Comparison of ENCODE assay signal across 10 cellular contexts in genomic region chr10:43879162-43879561, GRCh38.
"Had no signal": no experiment of that assay in that cellular context is flagged by ENCODE, and none has a peak within 500 bp of the region (broad histone marks: within the 10 kb centered on the region; RNA-seq: fewer than 3 reads in every experiment).

No MANE protein-coding gene starts in this region.

- DNase-seq: activated CD4-positive, alpha-beta T cell treated with anti-CD3 and anti-CD28 coated beads for 48 hours; activated T-cell treated with anti-CD3 and anti-CD28 coated beads for 4 hours; amniotic stem cell; effector memory CD8-positive, alpha-beta T cell; left cardiac atrium; nephron progenitor cell; stimulated activated CD4-positive, alpha-beta T cell treated with anti-CD3 and anti-CD28 coated beads, Interleukin-2, amount 100 ng/mL, for 24 hours; stimulated activated naive B cell treated with anti-CD40 and anti-IgM and Interleukin-4, amounts not matched to agents 10 μg/mL and 1 μg/mL and 100 μg/mL, for 72 hours had no signal

- H3K27ac ChIP-seq: epithelial cell of prostate had no signal

- ATAC-seq: activated naive CD4-positive, alpha-beta T cell treated with anti-CD3 and anti-CD28 coated beads, Interleukin-2, amount 50 U/mL, for 72 hours; effector memory CD8-positive, alpha-beta T cell; stimulated activated naive B cell treated with anti-CD40 and anti-IgM and Interleukin-4, amounts not matched to agents 10 μg/mL and 1 μg/mL and 100 μg/mL, for 72 hours had no signal
